Comparison of ENCODE assay signal across 10 cellular contexts in the genomic region with DNA sequence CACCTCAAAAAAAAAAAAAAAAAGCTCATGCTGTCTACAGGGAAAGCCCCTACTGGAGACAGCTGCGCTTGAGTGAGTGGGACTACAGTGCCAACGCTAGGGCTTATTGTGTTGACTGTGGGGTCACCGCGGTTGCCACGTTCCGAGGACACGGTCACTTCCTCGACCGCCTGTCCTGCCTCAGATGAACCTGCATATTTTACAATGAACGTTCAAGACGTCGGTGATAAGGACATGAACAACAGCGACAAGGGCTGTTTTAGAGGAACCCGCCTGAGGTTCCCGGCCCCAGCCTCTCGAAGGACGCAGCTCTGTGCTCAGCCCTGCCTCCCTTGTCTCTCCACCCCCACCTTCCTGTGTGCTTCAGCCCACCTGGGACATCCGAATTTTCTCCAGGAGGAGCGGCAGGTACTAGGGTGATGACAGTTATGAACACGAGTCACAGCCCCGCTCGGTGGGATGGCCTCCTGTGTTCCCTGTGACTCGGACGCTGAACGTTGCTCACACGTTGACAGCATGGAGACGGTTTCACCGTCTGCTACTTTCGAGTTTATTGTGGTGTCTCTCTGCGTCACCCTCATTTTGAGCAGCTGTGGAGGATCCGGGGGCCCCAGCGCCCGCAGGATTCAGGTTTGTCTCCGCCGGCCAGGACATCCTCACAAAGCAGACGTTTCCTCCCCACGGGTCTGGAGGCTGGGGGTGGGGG. TPM values are rescaled to one million over a fixed set of nuclear protein-coding genes. Genes with fewer than 3 reads are reported as not detected.
DNase-seq lines count a peak whose midpoint lies in the region; ATAC-seq and TF ChIP-seq lines count a peak whose summit lies in the region.
"Had no signal": no experiment of that assay in that cellular context is flagged by ENCODE, and none has a peak within 500 bp of the region (broad histone marks: within the 10 kb centered on the region; RNA-seq: fewer than 3 reads in every experiment).

No MANE protein-coding gene starts in this region.

- no peak overlapping the region for H2BK20ac ChIP-seq in IMR-90 (ENCODE audit: low read depth, low read length)

- no peak overlapping the region for H3K14ac ChIP-seq in IMR-90 (replicated peaks; ENCODE audit: low read depth, low read length)

- H3K4ac ChIP-seq in IMR-90 (ENCODE audit: low read depth, low read length), result no peak overlapping the region

- H3K79me1 ChIP-seq in IMR-90 (ENCODE audit: low read depth in 1 of 2, low read length in 2 of 2), result no peaks in the 10 kb centered on the region

- TF ChIP-seq RAD21 in IMR-90 (IDR thresholded peaks at IDR 0.05; ENCODE audit: low read length), result no peak

- no peak overlapping the region for H2BK5ac ChIP-seq in IMR-90 (ENCODE audit: low read depth, low read length, poor library complexity, severe bottlenecking)

- no peak overlapping the region for H3K4me3 ChIP-seq in IMR-90 (ENCODE audit: insufficient read depth, low read depth, low read length)
- H3K4me3 ChIP-seq: thoracic aorta had no signal

- H4K20me1 ChIP-seq in IMR-90 (ENCODE audit: insufficient read depth, low read length), result no peaks in the 10 kb centered on the region

- POLR2A ChIA-PET in IMR-90 (lab: Charles Lee; ENCODE audit: unreplicated experiment), result no interaction called here

- peaks cover 25% of the 10 kb centered on the region for H3K27me3 ChIP-seq in IMR-90 (ENCODE audit: control insufficient read depth, insufficient read depth, low read length)

- WGBS in IMR-90 (ENCODE audit: extremely low coverage in 2 of 2, insufficient read length in 1 of 2), 2 experiments, result 47% methylated on average over 27 of the region's 37 CpGs; no CpG with 5 or more reads in 1 of the 2 experiments

- H3K27me3 Mint-ChIP-seq in activated T-helper 17 cell treated with anti-CD3 and anti-CD28 coated beads, Interleukin-2, amount 50 U/mL, for 72 hours, result peaks cover 4% of the 10 kb centered on the region

- H3K4me2 ChIP-seq in IMR-90 (ENCODE audit: low read depth, low read length), result peak overlapping the region; percentile 49

- H3K36me3 ChIP-seq in IMR-90 (ENCODE audit: control insufficient read depth, insufficient read depth, low read length), result no peaks in the 10 kb centered on the region
- H3K36me3 ChIP-seq: thoracic aorta had no signal

- no peak overlapping the region for H3K56ac ChIP-seq in IMR-90 (ENCODE audit: extremely low read depth, insufficient read depth, low read length)

- H3K4me3 Mint-ChIP-seq in activated T-helper 17 cell treated with anti-CD3 and anti-CD28 coated beads, Interleukin-2, amount 50 U/mL, for 72 hours, result peak overlapping the region; percentile 77

- DNase-seq in IMR-90, result peak; percentile 16
- DNase-seq in stimulated activated CD4-positive, alpha-beta T cell treated with anti-CD3 and anti-CD28 coated beads, Interleukin-12 subunit alpha, Interleukin-12 subunit beta, amount 100 ng/mL, for 24 hours (ENCODE audit: low read depth in 2 of 2), result peak; percentile 62 to 64
- no peak for DNase-seq in NK-92 treated with Interleukin-12 subunit alpha and Interleukin-12 subunit beta, amount 100 ng/mL, for 24 hours (lab: John Stamatoyannopoulos, UW)
- no peak for DNase-seq in G401 (ENCODE audit: low spot score)
- no peak for DNase-seq in KG1 (lab: John Stamatoyannopoulos, UW)

- peaks cover 4% of the 10 kb centered on the region for H3K4me1 Mint-ChIP-seq in activated T-helper 17 cell treated with anti-CD3 and anti-CD28 coated beads, Interleukin-2, amount 50 U/mL, for 72 hours

- ATAC-seq in GM18868 (IDR thresholded peaks at IDR 0.05; ENCODE audit: unreplicated experiment) (peak; percentile 77), IMR-90 (ENCODE audit: low read depth) (peak; percentile 24; the same call in 1 of the 2 replicates), GM19463 (IDR thresholded peaks at IDR 0.05; ENCODE audit: unreplicated experiment) (no peak)
- peak; percentile 98 for ATAC-seq in activated T-helper 17 cell treated with anti-CD3 and anti-CD28 coated beads, Interleukin-2, amount 50 U/mL, for 72 hours (replicated peaks)

- peak overlapping the region; percentile 28 for H2AK9ac ChIP-seq in IMR-90 (replicated peaks; ENCODE audit: low read depth, low read length, poor library complexity)

- H4K8ac ChIP-seq in IMR-90 (ENCODE audit: low read depth in 2 of 2, low read length in 2 of 2), result no peak overlapping the region

- no peaks in the 10 kb centered on the region for H3K9me3 ChIP-seq in IMR-90 (ENCODE audit: control insufficient read depth, insufficient read depth, low read length)
- H3K9me3 ChIP-seq: thoracic aorta had no signal

- BruUV-seq in IMR-90 (replicated peaks; lab: Mats Ljungman, UMichigan), result no TSS peak

- H3K9ac ChIP-seq in IMR-90 (ENCODE audit: low read depth, low read length), result no peak overlapping the region

- in situ Hi-C loops in IMR-90 (cut with MboI; ENCODE audit: low sequenced_read_pairs), result no loop called here
- in situ Hi-C loops in G401 (cut with HindIII; ENCODE audit: low sequenced_read_pairs), result no loop called here

- no peak overlapping the region for H3K18ac ChIP-seq in IMR-90 (ENCODE audit: low read depth, low read length)

- TF ChIP-seq POLR2A in IMR-90 (IDR thresholded peaks at IDR 0.05; ENCODE audit: low read depth, low read length), result no peak

- no peaks in the 10 kb centered on the region for H3K9me3 Mint-ChIP-seq in activated T-helper 17 cell treated with anti-CD3 and anti-CD28 coated beads, Interleukin-2, amount 50 U/mL, for 72 hours

- H2AK5ac ChIP-seq in IMR-90 (ENCODE audit: low read depth, low read length), result no peak overlapping the region

- CTCF ChIA-PET in IMR-90 (lab: Yijun Ruan, JAX), result no interaction called here

- no peak overlapping the region for H3K27ac ChIP-seq in IMR-90 (ENCODE audit: insufficient read depth, low read length)
- H3K27ac ChIP-seq: thoracic aorta had no signal

- no peaks in the 10 kb centered on the region for H3K9me1 ChIP-seq in IMR-90 (ENCODE audit: insufficient read depth, low read length)

- no peaks in the 10 kb centered on the region for H3K36me3 Mint-ChIP-seq in activated T-helper 17 cell treated with anti-CD3 and anti-CD28 coated beads, Interleukin-2, amount 50 U/mL, for 72 hours (ENCODE audit: low read depth)

- intact Hi-C loops in IMR-90 (cut with micrococcal nuclease), result no loop called here

- H3K27ac Mint-ChIP-seq in activated T-helper 17 cell treated with anti-CD3 and anti-CD28 coated beads, Interleukin-2, amount 50 U/mL, for 72 hours, result peak overlapping the region; percentile 62

- 0 out of 2 replicates have a peak, but pooled peaks cover 2% of the 10 kb centered on the region for H3K4me1 ChIP-seq in IMR-90 (ENCODE audit: control insufficient read depth, insufficient read depth, low read length)

- H3K23ac ChIP-seq in IMR-90 (ENCODE audit: low read depth, low read length), result no peak overlapping the region

- no peak overlapping the region for H2BK120ac ChIP-seq in IMR-90 (ENCODE audit: low read depth, low read length)

- H2AFZ ChIP-seq in IMR-90 (replicated peaks; ENCODE audit: low read length, poor library complexity), result peak overlapping the region; percentile 67

- no peak overlapping the region for H4K5ac ChIP-seq in IMR-90 (ENCODE audit: low read depth, low read length)

- no peak overlapping the region for H2BK15ac ChIP-seq in IMR-90 (ENCODE audit: low read depth, low read length)

- dilution Hi-C loops in IMR-90 (cut with HindIII; ENCODE audit: low sequenced_read_pairs, unreplicated experiment), result no loop called here

- no peak overlapping the region for H4K91ac ChIP-seq in IMR-90 (ENCODE audit: insufficient read depth, low read depth, low read length)

- TF ChIP-seq CTCF in IMR-90 (conservative IDR thresholded peaks at IDR 0.05; ENCODE audit: low read depth, low read length), result no peak

TF ChIP-seq in IMR-90, 13 proteins besides CTCF, POLR2A, EP300 and RAD21 (continues in another document):
- TF ChIP-seq RCOR1 (IDR thresholded peaks at IDR 0.05; ENCODE audit: insufficient replicate concordance, low read length) (no peak), CHD1 (IDR thresholded peaks at IDR 0.05; ENCODE audit: low read depth, low read length) (no peak), SMC3 (IDR thresholded peaks at IDR 0.05; ENCODE audit: low read depth, low read length) (no peak)

RNA-seq across cellular contexts. Expression of gene DIPK1B, which starts 11.3 kb away (rescaled TPM):
- total RNA-seq in IMR-90 (2012; rRNA removed), result 3.1 and 3.4 TPM in 2 replicates
- 7.1 and 8.5 TPM in 2 replicates for polyA plus RNA-seq in IMR-90 (2012; rRNA removed)
- polyA plus RNA-seq in IMR-90 (2012; cell fraction: cytosol; rRNA removed), result 7.2 and 17.0 TPM in 2 replicates
- 9.5 and 25.7 TPM in 2 replicates for polyA plus RNA-seq in IMR-90 (2012; cell fraction: nucleus; rRNA removed; ENCODE audit: low replicate concordance)
- total RNA-seq in activated T-helper 17 cell treated with anti-CD3 and anti-CD28 coated beads, Interleukin-2, amount 50 U/mL, for 72 hours, result not detected
- total RNA-seq in G401 (2014; rRNA removed; shearing (Covaris generic)), result 65.0 and 69.9 TPM in 2 replicates

RNA-seq across cellular contexts. Expression of gene AGPAT2, which starts 13.9 kb away (rescaled TPM):
- total RNA-seq in IMR-90 (2012; rRNA removed), result 16.1 and 18.9 TPM in 2 replicates
- 37.2 and 39.5 TPM in 2 replicates for polyA plus RNA-seq in IMR-90 (2012; rRNA removed)
- polyA plus RNA-seq in IMR-90 (2012; cell fraction: cytosol; rRNA removed), result 22.2 and 63.1 TPM in 2 replicates
- 54.0 and 103 TPM in 2 replicates for polyA plus RNA-seq in IMR-90 (2012; cell fraction: nucleus; rRNA removed; ENCODE audit: low replicate concordance)
- total RNA-seq in activated T-helper 17 cell treated with anti-CD3 and anti-CD28 coated beads, Interleukin-2, amount 50 U/mL, for 72 hours, result 10 to 100 TPM; 14.6 to 15.6 TPM
- 128 and 140 TPM in 2 replicates for total RNA-seq in G401 (2014; rRNA removed; shearing (Covaris generic))

RNA-seq across cellular contexts. Expression of gene EGFL7, which starts 38.4 kb away (rescaled TPM):
- total RNA-seq in IMR-90 (2012; rRNA removed), result 1.4 and 2.2 TPM in 2 replicates
- polyA plus RNA-seq in IMR-90 (2012; rRNA removed), result 10.4 and 16.4 TPM in 2 replicates
- 9.6 and 22.1 TPM in 2 replicates for polyA plus RNA-seq in IMR-90 (2012; cell fraction: cytosol; rRNA removed)
- polyA plus RNA-seq in IMR-90 (2012; cell fraction: nucleus; rRNA removed; ENCODE audit: low replicate concordance), result 7.1 and 18.2 TPM in 2 replicates
- total RNA-seq in activated T-helper 17 cell treated with anti-CD3 and anti-CD28 coated beads, Interleukin-2, amount 50 U/mL, for 72 hours, result 1 to 10 TPM in 1 of 2 donors, under 1 TPM in 1; 0.78 to 1.0 TPM
- total RNA-seq in G401 (2014; rRNA removed; shearing (Covaris generic)), result 140 and 142 TPM in 2 replicates

RNA-seq across cellular contexts. Expression of gene LCN10, which starts 41.6 kb away (rescaled TPM):
- not detected in 2 replicates for total RNA-seq in IMR-90 (2012; rRNA removed)
- not detected in 2 replicates for polyA plus RNA-seq in IMR-90 (2012; rRNA removed)
- polyA plus RNA-seq in IMR-90 (2012; cell fraction: cytosol; rRNA removed), result 0.03 TPM in 1 of 2 replicates, not detected in the other
- polyA plus RNA-seq in IMR-90 (2012; cell fraction: nucleus; rRNA removed; ENCODE audit: low replicate concordance), result not detected in 2 replicates
- total RNA-seq in activated T-helper 17 cell treated with anti-CD3 and anti-CD28 coated beads, Interleukin-2, amount 50 U/mL, for 72 hours, result 1 to 10 TPM; 1.0 to 1.8 TPM
- not detected in 2 replicates for total RNA-seq in G401 (2014; rRNA removed; shearing (Covaris generic))
- total RNA-seq: endothelial cell of umbilical vein had no signal
- polyA plus RNA-seq: endothelial cell of umbilical vein had no signal

RNA-seq across cellular contexts. Expression of gene LCN6, which starts 47.2 kb away (rescaled TPM):
- total RNA-seq in IMR-90 (2012; rRNA removed), result not detected in 2 replicates
- not detected in 2 replicates for polyA plus RNA-seq in IMR-90 (2012; rRNA removed)
- not detected in 2 replicates for polyA plus RNA-seq in IMR-90 (2012; cell fraction: cytosol; rRNA removed)
- not detected in 2 replicates for polyA plus RNA-seq in IMR-90 (2012; cell fraction: nucleus; rRNA removed; ENCODE audit: low replicate concordance)
- not detected for total RNA-seq in activated T-helper 17 cell treated with anti-CD3 and anti-CD28 coated beads, Interleukin-2, amount 50 U/mL, for 72 hours
- not detected in 2 replicates for total RNA-seq in G401 (2014; rRNA removed; shearing (Covaris generic))
- total RNA-seq: endothelial cell of umbilical vein had no signal

Comparison
In these comparisons a context has a peak if more than half of its experiments do, and no peak if none do; other contexts are left out.
1. DNase-seq: peak in IMR-90 (single experiment) and stimulated activated CD4-positive, alpha-beta T cell treated with anti-CD3 and anti-CD28 coated beads, Interleukin-12 subunit alpha, Interleukin-12 subunit beta, amount 100 ng/mL, for 24 hours (2 of 2); none in NK-92 treated with Interleukin-12 subunit alpha and Interleukin-12 subunit beta, amount 100 ng/mL, for 24 hours (single experiment), G401 (single experiment) and KG1 (single experiment).
2. RNA of gene DIPK1B, which starts 11.3 kb away (total RNA-seq): 65.0 to 69.9 TPM in G401; 3.1 to 3.4 TPM in IMR-90 and not detected in activated T-helper 17 cell treated with anti-CD3 and anti-CD28 coated beads, Interleukin-2, amount 50 U/mL, for 72 hours; every median in the first group is over 10 times any median in the second.
3. RNA of gene EGFL7, which starts 38.4 kb away (total RNA-seq): 140 to 142 TPM in G401; 1.4 to 2.2 TPM in IMR-90 and 0.78 to 1.0 TPM in activated T-helper 17 cell treated with anti-CD3 and anti-CD28 coated beads, Interleukin-2, amount 50 U/mL, for 72 hours; every median in the first group is over 10 times any median in the second.